12 cellular contexts compared by ENCODE assay signal in the genomic region with DNA sequence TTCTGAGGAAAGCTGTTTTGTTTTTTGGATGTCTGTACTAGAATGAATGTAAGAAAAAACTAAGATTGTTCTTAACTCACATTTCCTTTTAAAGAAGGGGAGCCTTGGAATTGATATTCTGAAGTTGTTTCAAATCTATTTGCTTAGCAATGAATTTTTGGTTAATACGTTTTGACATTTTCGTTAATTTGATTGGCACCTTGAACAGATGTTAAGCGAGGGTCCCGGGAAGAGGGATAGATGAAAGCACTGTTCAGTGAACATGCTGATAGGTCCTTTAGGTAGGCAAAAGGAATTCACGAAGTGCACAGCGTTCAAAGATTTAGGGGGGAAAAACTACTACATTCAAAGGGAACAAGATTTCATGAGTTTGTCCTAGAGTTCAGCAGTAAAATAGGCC. TPM values are rescaled to one million over a fixed set of nuclear protein-coding genes. Genes with fewer than 3 reads are reported as not detected.
A peak's percentile ranks its signal among the peaks of the same experiment; 100 is the strongest.
DNase-seq lines count a peak whose midpoint lies in the region; TF ChIP-seq lines count a peak whose summit lies in the region.
"Had no signal": no experiment of that assay in that cellular context is flagged by ENCODE, and none has a peak within 500 bp of the region (broad histone marks: within the 10 kb centered on the region; RNA-seq: fewer than 3 reads in every experiment).

No MANE protein-coding gene starts in this region.

- H3K27ac ChIP-seq in HL-60 (replicated peaks) = no peak overlapping the region
- H3K27ac ChIP-seq: gastroesophageal sphincter had no signal

- peaks cover 18% of the 10 kb centered on the region for H3K27me3 Mint-ChIP-seq in brain

- peaks cover 76% of the 10 kb centered on the region for H3K4me1 Mint-ChIP-seq in brain

- no peak for TF ChIP-seq CTCF in AG09309 (IDR thresholded peaks at IDR 0.05; ENCODE audit: control insufficient read depth, insufficient read depth, low read depth, low read length, missing control alignments)
- TF ChIP-seq CTCF in HL-60 (IDR thresholded peaks at IDR 0.05; ENCODE audit: insufficient read depth, low read length) = no peak
- no peak for TF ChIP-seq CTCF in brain (conservative IDR thresholded peaks at IDR 0.05)

- peak overlapping the region; percentile 95 to 100 (median 98) for H3K4me3 Mint-ChIP-seq in brain

- no peaks in the 10 kb centered on the region for H3K9me3 ChIP-seq in mucosa of stomach (ENCODE audit: control insufficient read depth, low read length)
- H3K9me3 ChIP-seq: gastroesophageal sphincter had no signal

- peak overlapping the region in 4 of 5 experiments; percentile 53 to 100 (median 56) for H3K27ac Mint-ChIP-seq in brain

- H3K4me3 ChIP-seq in AG09309 (ENCODE audit: control insufficient read depth, low read depth, low read length) = peak overlapping the region; percentile 16
- peak overlapping the region; percentile 77 for H3K4me3 ChIP-seq in HL-60 (replicated peaks; ENCODE audit: insufficient read depth, low read length)
- peak overlapping the region; percentile 42 for H3K4me3 ChIP-seq in mucosa of stomach (ENCODE audit: low read length)

- H3K4me1 ChIP-seq in mucosa of stomach (ENCODE audit: control insufficient read depth, insufficient read depth, low read length) = peaks cover 24% of the 10 kb centered on the region

- peak overlapping the region; percentile 37 for H3K9ac ChIP-seq in mucosa of stomach (ENCODE audit: low read length)

- H3K27me3 ChIP-seq in HL-60 (ENCODE audit: insufficient read depth, poor library complexity, severe bottlenecking) (no peaks in the 10 kb centered on the region), mucosa of stomach (ENCODE audit: control insufficient read depth, insufficient read depth, low read length) (no peaks in the 10 kb centered on the region)
- H3K27me3 ChIP-seq: gastroesophageal sphincter had no signal

- no peaks in the 10 kb centered on the region for H3K9me3 Mint-ChIP-seq in brain

- peaks cover 44% of the 10 kb centered on the region for H3K36me3 Mint-ChIP-seq in brain

- H3K36me3 ChIP-seq in mucosa of stomach (ENCODE audit: control insufficient read depth, insufficient read depth, low read length) = no peaks in the 10 kb centered on the region

- DNase-seq in AG09309 (ENCODE audit: low read depth) (no peak), HL-60 (ENCODE audit: low read depth in 1 of 2, low spot score in 1 of 2) (no peak), NCI-H1694 treated with DMSO at 0.1 percent for 48 hours (lab: John Stamatoyannopoulos, UW) (no peak), NCI-H187 treated with DMSO at 0.1 percent for 48 hours (lab: John Stamatoyannopoulos, UW) (no peak), NCI-H526 treated with DMSO at 0.1 percent for 48 hours (lab: John Stamatoyannopoulos, UW) (no peak), hippocampal formation (lab: John Stamatoyannopoulos, UW) (no peak)
- DNase-seq: activated CD4-positive, CD25-positive, alpha-beta regulatory T cell; NCI-H1105; stimulated activated CD4-positive, alpha-beta T cell treated with anti-CD3 and anti-CD28 coated beads, Interleukin-4, amount 100 ng/mL, for 1 hour had no signal

RNA-seq across cellular contexts. Expression of gene SLC39A9, which starts 1.7 kb away (rescaled TPM):
- polyA plus RNA-seq in brain (ENCODE audit: insufficient read depth, low read depth, low replicate concordance) = 42.0 TPM

RNA-seq across cellular contexts. Expression of gene ERH, which starts 2.1 kb away (rescaled TPM):
- polyA plus RNA-seq in brain (ENCODE audit: insufficient read depth, low read depth, low replicate concordance) = 199 TPM

Comparison
In these comparisons a context has a peak if more than half of its experiments do, and no peak if none do; other contexts are left out.
1. H3K4me3 ChIP-seq: peak in every context shown above with its lines; median percentile 77 in HL-60; 42 in mucosa of stomach; 16 in AG09309.